ENCODE assay signal across 24 cellular contexts in genomic region chr6:141551318-141551717, GRCh38.
A peak's percentile ranks its signal among the peaks of the same experiment; 100 is the strongest.
DNase-seq lines count a peak whose midpoint lies in the region; ATAC-seq, FAIRE-seq and TF ChIP-seq lines count a peak whose summit lies in the region.
"Had no signal": no experiment of that assay in that cellular context is flagged by ENCODE, and none has a peak within 500 bp of the region (broad histone marks: within the 10 kb centered on the region; RNA-seq: fewer than 3 reads in every experiment).

No MANE protein-coding gene starts in this region.

- no TSS peak for BruUV-seq in PC-3 (replicated peaks; lab: Mats Ljungman, UMichigan)

- 0 out of 2 replicates have a peak, but pooled peaks cover 10% of the 10 kb centered on the region for H3K9me3 ChIP-seq in PC-3 (ENCODE audit: low read length)
- H3K9me3 ChIP-seq: prostate gland, thyroid gland had no signal

- POLR2A ChIA-PET in PC-3 (lab: Charles Lee; ENCODE audit: unreplicated experiment): no interaction called here

- no peak overlapping the region for H3K4me2 ChIP-seq in PC-3 (ENCODE audit: low read length)

- no peaks in the 10 kb centered on the region for H3K79me2 ChIP-seq in PC-3 (ENCODE audit: low read length)

- peak; percentile 79 for FAIRE-seq in endometrium (lab: Jason Lieb, UNC)
- FAIRE-seq: H1 had no signal

- H3K27ac ChIP-seq in PC-3 (ENCODE audit: low read length): peak overlapping the region; percentile 96
- H3K27ac ChIP-seq: brain microvascular endothelial cell, prostate gland had no signal

- peaks cover 33% of the 10 kb centered on the region for H3K4me1 ChIP-seq in PC-3 (ENCODE audit: insufficient read depth, low read length)
- H3K4me1 ChIP-seq: prostate gland had no signal

- H3K4me3 ChIP-seq in PC-3 (ENCODE audit: low read length): 0 out of 2 replicates have a peak overlapping the region, but pooled peaks have one; percentile 23
- H3K4me3 ChIP-seq: prostate gland, thyroid gland had no signal

- intact Hi-C loops in PC-3 (cut with micrococcal nuclease): loop anchor here (10.0 kb wide), 1 partner anchor 397 kb away; no protein-coding TSS in a partner anchor

- no peak overlapping the region for H2AFZ ChIP-seq in PC-3 (ENCODE audit: low read length)

- no peaks in the 10 kb centered on the region for H3K27me3 ChIP-seq in PC-3 (ENCODE audit: low read length)
- H3K27me3 ChIP-seq: brain microvascular endothelial cell, thyroid gland had no signal

- ATAC-seq in PC-3 (no peak), HG03280 (IDR thresholded peaks at IDR 0.05; ENCODE audit: unreplicated experiment) (no peak), HG03442 (IDR thresholded peaks at IDR 0.05; ENCODE audit: unreplicated experiment) (no peak)
- ATAC-seq: Right ventricle myocardium inferior had no signal

- H3K36me3 ChIP-seq in PC-3 (ENCODE audit: low read depth, low read length): peaks cover 17% of the 10 kb centered on the region
- H3K36me3 ChIP-seq: brain microvascular endothelial cell, prostate gland, thyroid gland had no signal

- in situ Hi-C loops in Caki2 (cut with HindIII; ENCODE audit: low pct_unique_long_range_greater_than_20kb, low sequenced_read_pairs): no loop called here

- DNase-seq in NCI-H1105 treated with DMSO at 0.1 percent for 48 hours (lab: John Stamatoyannopoulos, UW) (peak; percentile 13), NCI-H1105 (lab: John Stamatoyannopoulos, UW) (no peak), Caki2 (ENCODE audit: low read depth) (peak; percentile 29), PC-3 (no peak), EL (no peak)
- DNase-seq: activated CD4-positive, alpha-beta T cell treated with anti-CD3 and anti-CD28 coated beads, Interleukin-2, amount 10 ng/mL, durations not matched to agents 24 days and 14 days; activated gamma-delta T cell treated with Interleukin-2 at 50 U/mL for 16 hours; activated T-cell treated with anti-CD3 and anti-CD28 coated beads, Interleukin-2, amount 50 U/mL, for 24 hours; amniotic stem cell; brain microvascular endothelial cell; glutamatergic neuron; naive B cell; NCI-H1417; NCI-H2081; NCI-H446 treated with DMSO at 0.1 percent for 48 hours; nucleus accumbens; T-helper 9 cell; thyroid gland had no signal

- no peaks in the 10 kb centered on the region for H3F3A ChIP-seq in PC-3 (ENCODE audit: low read length, unreplicated experiment)

- H3K9ac ChIP-seq in PC-3 (ENCODE audit: low read length): peak overlapping the region; percentile 81

- H4K20me1 ChIP-seq in PC-3 (ENCODE audit: low read length): no peaks in the 10 kb centered on the region

- no peaks in the 10 kb centered on the region for H3K9me2 ChIP-seq in PC-3 (replicated peaks; ENCODE audit: low read length)

- CTCF ChIA-PET in PC-3 (lab: Charles Lee): no interaction called here

- TF ChIP-seq CTCF in PC-3 (conservative IDR thresholded peaks at IDR 0.05; ENCODE audit: low read depth, low read length): no peak

Comparison
In these comparisons a context has a peak if more than half of its experiments do, and no peak if none do; other contexts are left out.
1. DNase-seq: peak in NCI-H1105 treated with DMSO at 0.1 percent for 48 hours (single experiment) and Caki2 (single experiment); none in NCI-H1105 (single experiment), PC-3 (single experiment) and EL (single experiment).